In genomic region chr11:33514079-33514690, GRCh38 we compare ENCODE assay signal across 21 cellular contexts.
"Had no signal": no experiment of that assay in that cellular context is flagged by ENCODE, and none has a peak within 500 bp of the region (broad histone marks: within the 10 kb centered on the region; RNA-seq: fewer than 3 reads in every experiment).

No MANE protein-coding gene starts in this region.

- H3K9me3 ChIP-seq: colonic mucosa, gastrocnemius medialis, heart right ventricle, mucosa of descending colon, neutrophil, psoas muscle, sigmoid colon, testis, tibial nerve had no signal

- H3K4me3 Mint-ChIP-seq: naive thymus-derived CD8-positive, alpha-beta T cell; stimulated activated naive B cell treated with anti-CD40 and anti-IgM and Interleukin-4, amounts not matched to agents 10 μg/mL and 1 μg/mL and 100 μg/mL, for 72 hours; stimulated activated naive CD8-positive, alpha-beta T cell treated with anti-CD3 and anti-CD28 coated beads, Interleukin-15, amount 100 ng/mL, for 72 hours had no signal

- H3K4me3 ChIP-seq: colonic mucosa, gastrocnemius medialis, heart right ventricle, mucosa of descending colon, psoas muscle, sigmoid colon, skin epidermis, testis, tibial nerve had no signal

- H3K27ac Mint-ChIP-seq: naive thymus-derived CD8-positive, alpha-beta T cell; stimulated activated naive B cell treated with anti-CD40 and anti-IgM and Interleukin-4, amounts not matched to agents 10 μg/mL and 1 μg/mL and 100 μg/mL, for 72 hours had no signal

- H3K9me3 Mint-ChIP-seq: stimulated activated naive CD8-positive, alpha-beta T cell treated with anti-CD3 and anti-CD28 coated beads, Interleukin-15, amount 100 ng/mL, for 72 hours had no signal

- H3K36me3 Mint-ChIP-seq: stimulated activated naive B cell treated with anti-CD40 and anti-IgM and Interleukin-4, amounts not matched to agents 10 μg/mL and 1 μg/mL and 100 μg/mL, for 72 hours had no signal

- H3K27ac ChIP-seq: colonic mucosa, gastrocnemius medialis, heart right ventricle, neutrophil, psoas muscle, sigmoid colon, skin epidermis, testis, tibial nerve had no signal

- H3K4me1 Mint-ChIP-seq: naive thymus-derived CD8-positive, alpha-beta T cell; stimulated activated naive B cell treated with anti-CD40 and anti-IgM and Interleukin-4, amounts not matched to agents 10 μg/mL and 1 μg/mL and 100 μg/mL, for 72 hours; stimulated activated naive CD8-positive, alpha-beta T cell treated with anti-CD3 and anti-CD28 coated beads, Interleukin-15, amount 100 ng/mL, for 72 hours had no signal

- DNase-seq: colonic mucosa; dermis blood vessel endothelial cell; erythroblast; gastrocnemius medialis; heart right ventricle; hypothalamus; mucosa of descending colon; naive thymus-derived CD8-positive, alpha-beta T cell; psoas muscle; retina; sigmoid colon; stimulated activated CD4-positive, alpha-beta T cell treated with anti-CD3 and anti-CD28 coated beads, Interleukin-2, amount 100 ng/mL, for 24 hours; stimulated activated CD4-positive, alpha-beta T cell treated with anti-CD3 and anti-CD28 coated beads, Interleukin-4, amount 100 ng/mL, for 4 hours; stimulated activated naive B cell treated with anti-CD40 and anti-IgM and Interleukin-4, amounts not matched to agents 10 μg/mL and 1 μg/mL and 100 μg/mL, for 72 hours; stimulated activated naive CD8-positive, alpha-beta T cell treated with anti-CD3 and anti-CD28 coated beads, Interleukin-15, amount 100 ng/mL, for 72 hours; testis had no signal

- FAIRE-seq: islet of Langerhans had no signal

- H3K4me1 ChIP-seq: colonic mucosa, gastrocnemius medialis, heart right ventricle, psoas muscle, sigmoid colon, testis had no signal

- ATAC-seq: gastrocnemius medialis; left lobe of liver; mucosa of descending colon; naive thymus-derived CD8-positive, alpha-beta T cell; psoas muscle; stimulated activated naive B cell treated with anti-CD40 and anti-IgM and Interleukin-4, amounts not matched to agents 10 μg/mL and 1 μg/mL and 100 μg/mL, for 72 hours; stimulated activated naive CD8-positive, alpha-beta T cell treated with anti-CD3 and anti-CD28 coated beads, Interleukin-15, amount 100 ng/mL, for 72 hours had no signal
